ENCODE assay signal across 8 cellular contexts in genomic region chrX:77910108-77910840, GRCh38. TPM values are rescaled to one million over a fixed set of nuclear protein-coding genes. Genes with fewer than 3 reads are reported as not detected.
DNase-seq lines count a peak whose midpoint lies in the region; FAIRE-seq and TF ChIP-seq lines count a peak whose summit lies in the region.

Gene ATP7A, plus strand, starts transcription at chrX:77910693. Its CDS starts 60,949 bp downstream, at chrX:77971642.

- no peaks in the 10 kb centered on the region for H3K27me3 ChIP-seq in MG63
- H3K27me3 ChIP-seq in neutrophil: no peaks in the 10 kb centered on the region

- DNase-seq in GF-D8 (lab: John Stamatoyannopoulos, UW) (peak; percentile 67), HCEC 1CT (peak; percentile 83), MG63 (peak; percentile 89), SHP77 treated with DMSO at 0.1 percent for 48 hours (lab: John Stamatoyannopoulos, UW) (peak; percentile 78), activated gamma-delta T cell treated with Interleukin-2 at 50 U/mL for 16 hours (peak; percentile 90), frontal cortex (ENCODE audit: low spot score in 2 of 2) (peak; percentile 55 to 74), substantia nigra (lab: John Stamatoyannopoulos, UW) (peak; percentile 10 to 89 (median 71))

- H3K4me3 ChIP-seq in MG63: peak within 1 kb of the TSS; percentile 63
- H3K4me3 ChIP-seq in neutrophil (ENCODE audit: low read depth in 1 of 2, low read length in 1 of 2): peak within 1 kb of the TSS; percentile 68 to 73

- H3K36me3 ChIP-seq in MG63 (no peaks in the 10 kb centered on the region; the same call in 1 of the 2 replicates), neutrophil (no peaks in the 10 kb centered on the region)

- FAIRE-seq in frontal cortex (lab: Jason Lieb, UNC): no peak

- peak; percentile 89 for TF ChIP-seq CTCF in neutrophil (IDR thresholded peaks at IDR 0.05)

- H3K9me3 ChIP-seq in MG63: no peaks in the 10 kb centered on the region
- H3K9me3 ChIP-seq in neutrophil: no peaks in the 10 kb centered on the region

- H3K27ac ChIP-seq in neutrophil (peak within 1 kb of the TSS; percentile 92), substantia nigra (ENCODE audit: low read depth, low read length, poor library complexity, severe bottlenecking) (peak within 1 kb of the TSS; percentile 76)

- H3K4me1 ChIP-seq in neutrophil (ENCODE audit: control insufficient read depth in 1 of 2, insufficient read depth in 1 of 2, low read depth in 1 of 2, low read length in 1 of 2): peaks cover 18 to 26% of the 10 kb centered on the region in 2 experiments

RNA-seq across cellular contexts. Expression of gene ATP7A, which starts in this region (rescaled TPM):
- 4.2 and 6.4 TPM in 2 replicates for total RNA-seq in MG63 (2014; rRNA removed; shearing (Covaris generic); ENCODE audit: low replicate concordance)
- total RNA-seq in frontal cortex: 15.1 TPM

Comparison
In these comparisons a context has a peak if more than half of its experiments do, and no peak if none do; other contexts are left out.
1. Peak in every context shown above with its lines: DNase-seq, H3K4me3 ChIP-seq and H3K27ac ChIP-seq.